17 cellular contexts compared by ENCODE assay signal in the genomic region with DNA sequence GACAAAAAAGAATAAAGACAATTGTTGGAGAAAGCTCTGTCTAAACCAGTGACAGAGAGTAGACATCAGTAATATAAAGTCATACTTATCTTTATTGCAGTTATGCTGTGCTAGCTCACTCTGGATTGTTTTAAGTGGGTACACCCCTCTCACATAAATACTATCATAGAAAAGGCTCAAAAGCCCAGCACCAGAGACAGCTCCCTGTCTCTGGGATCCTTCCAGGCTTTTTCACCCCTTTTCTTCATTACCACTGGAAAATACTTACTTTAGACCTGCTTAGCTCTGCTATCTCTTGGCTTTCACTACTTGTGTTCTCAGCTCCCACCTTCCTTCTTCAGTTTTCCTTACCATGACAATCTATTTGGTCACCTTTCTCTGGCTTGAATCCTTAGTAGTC.
DNase-seq lines count a peak whose midpoint lies in the region; ATAC-seq and TF ChIP-seq lines count a peak whose summit lies in the region.
"Had no signal": no experiment of that assay in that cellular context is flagged by ENCODE, and none has a peak within 500 bp of the region (broad histone marks: within the 10 kb centered on the region; RNA-seq: fewer than 3 reads in every experiment).

No MANE protein-coding gene starts in this region.

- no peaks in the 10 kb centered on the region for H3K36me3 ChIP-seq in GM23338 (ENCODE audit: insufficient read depth)

- no peaks in the 10 kb centered on the region for H3K27me3 ChIP-seq in GM23338 (ENCODE audit: insufficient read depth)

- H4K20me1 ChIP-seq in GM23338 (replicated peaks; ENCODE audit: insufficient read depth), result no peaks in the 10 kb centered on the region

- no peaks in the 10 kb centered on the region for H3K79me2 ChIP-seq in GM23338 (replicated peaks; ENCODE audit: insufficient read depth)

- no peak overlapping the region for H3K27ac ChIP-seq in GM23338 (ENCODE audit: low read depth)
- H3K27ac ChIP-seq: GM23248 had no signal

- H3K4me3 ChIP-seq in GM23338, result no peak overlapping the region
- H3K4me3 ChIP-seq: GM23248 had no signal

- TF ChIP-seq CTCF in GM23338 (conservative IDR thresholded peaks at IDR 0.05; ENCODE audit: low read depth in 2 of 2), result no peak

- ATAC-seq in GM23338 (no peak), GM19395 (IDR thresholded peaks at IDR 0.05; ENCODE audit: unreplicated experiment) (no peak)
- ATAC-seq: HCT116 had no signal

- no peak for DNase-seq in GM23338 (ENCODE audit: low spot score)
- peak; percentile 1 for DNase-seq in astrocyte of the hippocampus (ENCODE audit: low read depth, low spot score)
- DNase-seq in iPS-NIHi7 (ENCODE audit: extremely low spot score), result peak; percentile 20
- no peak for DNase-seq in DMS153 (lab: John Stamatoyannopoulos, UW)
- no peak for DNase-seq in NOMO-1 treated with dmso at 0.1 percent for 144 hours (lab: John Stamatoyannopoulos, UW; ENCODE audit: unreplicated experiment)
- no peak for DNase-seq in activated CD8-positive, alpha-beta memory T cell treated with anti-CD3 and anti-CD28 coated beads, Interleukin-2, amount 50 U/mL, for 4 hours
- DNase-seq: 8988T; C1 segment of cervical spinal cord; Calu3; CD4-positive, alpha-beta memory T cell; COR-L47; DND-41; GM23248; H9; HFFc6 had no signal

- no peaks in the 10 kb centered on the region for H3K27me3 Mint-ChIP-seq in GM23338 (ENCODE audit: insufficient read depth, low read depth, poor library complexity)

- H3K4me1 ChIP-seq in GM23338 (ENCODE audit: insufficient read depth), result no peaks in the 10 kb centered on the region

- H3K4me1 Mint-ChIP-seq in GM23338, result peaks cover 3% of the 10 kb centered on the region; the same call in 2 of the 3 replicates
- H3K4me1 Mint-ChIP-seq: CD4-positive, alpha-beta memory T cell had no signal

- H3K4me2 ChIP-seq in GM23338, result no peak overlapping the region

- H3K9me3 Mint-ChIP-seq in GM23338, result no peaks in the 10 kb centered on the region
- H3K9me3 Mint-ChIP-seq: CD4-positive, alpha-beta memory T cell; H9 had no signal

- peaks cover 12% of the 10 kb centered on the region; the same call in 1 of the 2 replicates for H3K9me2 ChIP-seq in GM23338 (ENCODE audit: insufficient read depth)

- no peaks in the 10 kb centered on the region for H3K36me3 Mint-ChIP-seq in GM23338 (ENCODE audit: low read depth)
- H3K36me3 Mint-ChIP-seq: CD4-positive, alpha-beta memory T cell had no signal

- no peak overlapping the region for H3K4me3 Mint-ChIP-seq in GM23338
- H3K4me3 Mint-ChIP-seq: CD4-positive, alpha-beta memory T cell; H9; HFFc6 had no signal

- no peaks in the 10 kb centered on the region for H3F3A ChIP-seq in GM23338 (replicated peaks; ENCODE audit: low read depth)

- no peak overlapping the region for H2AFZ ChIP-seq in GM23338
- H2AFZ ChIP-seq: GM23248 had no signal

- H3K27ac Mint-ChIP-seq in GM23338, result no peak overlapping the region
- H3K27ac Mint-ChIP-seq: CD4-positive, alpha-beta memory T cell; H9; HFFc6 had no signal

TF ChIP-seq in GM23338, 12 proteins besides CTCF, POLR2A, EP300 and RAD21 (continues in another document):
- TF ChIP-seq, protein P1, sequence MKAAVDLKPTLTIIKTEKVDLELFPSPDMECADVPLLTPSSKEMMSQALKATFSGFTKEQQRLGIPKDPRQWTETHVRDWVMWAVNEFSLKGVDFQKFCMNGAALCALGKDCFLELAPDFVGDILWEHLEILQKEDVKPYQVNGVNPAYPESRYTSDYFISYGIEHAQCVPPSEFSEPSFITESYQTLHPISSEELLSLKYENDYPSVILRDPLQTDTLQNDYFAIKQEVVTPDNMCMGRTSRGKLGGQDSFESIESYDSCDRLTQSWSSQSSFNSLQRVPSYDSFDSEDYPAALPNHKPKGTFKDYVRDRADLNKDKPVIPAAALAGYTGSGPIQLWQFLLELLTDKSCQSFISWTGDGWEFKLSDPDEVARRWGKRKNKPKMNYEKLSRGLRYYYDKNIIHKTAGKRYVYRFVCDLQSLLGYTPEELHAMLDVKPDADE (IDR thresholded peaks at IDR 0.05), result no peak
- TF ChIP-seq STAT1 (IDR thresholded peaks at IDR 0.05; ENCODE audit: unreplicated experiment) (no peak), ZNF331 (CRISPR knock-in tag; IDR thresholded peaks at IDR 0.05; ENCODE audit: low read depth) (no peak), CREB1 (CRISPR knock-in tag; IDR thresholded peaks at IDR 0.05; ENCODE audit: low read depth) (no peak), ZNF462 (CRISPR knock-in tag; IDR thresholded peaks at IDR 0.05) (no peak), ZNF114 (CRISPR knock-in tag; IDR thresholded peaks at IDR 0.05) (no peak)
- TF ChIP-seq, protein P2, sequence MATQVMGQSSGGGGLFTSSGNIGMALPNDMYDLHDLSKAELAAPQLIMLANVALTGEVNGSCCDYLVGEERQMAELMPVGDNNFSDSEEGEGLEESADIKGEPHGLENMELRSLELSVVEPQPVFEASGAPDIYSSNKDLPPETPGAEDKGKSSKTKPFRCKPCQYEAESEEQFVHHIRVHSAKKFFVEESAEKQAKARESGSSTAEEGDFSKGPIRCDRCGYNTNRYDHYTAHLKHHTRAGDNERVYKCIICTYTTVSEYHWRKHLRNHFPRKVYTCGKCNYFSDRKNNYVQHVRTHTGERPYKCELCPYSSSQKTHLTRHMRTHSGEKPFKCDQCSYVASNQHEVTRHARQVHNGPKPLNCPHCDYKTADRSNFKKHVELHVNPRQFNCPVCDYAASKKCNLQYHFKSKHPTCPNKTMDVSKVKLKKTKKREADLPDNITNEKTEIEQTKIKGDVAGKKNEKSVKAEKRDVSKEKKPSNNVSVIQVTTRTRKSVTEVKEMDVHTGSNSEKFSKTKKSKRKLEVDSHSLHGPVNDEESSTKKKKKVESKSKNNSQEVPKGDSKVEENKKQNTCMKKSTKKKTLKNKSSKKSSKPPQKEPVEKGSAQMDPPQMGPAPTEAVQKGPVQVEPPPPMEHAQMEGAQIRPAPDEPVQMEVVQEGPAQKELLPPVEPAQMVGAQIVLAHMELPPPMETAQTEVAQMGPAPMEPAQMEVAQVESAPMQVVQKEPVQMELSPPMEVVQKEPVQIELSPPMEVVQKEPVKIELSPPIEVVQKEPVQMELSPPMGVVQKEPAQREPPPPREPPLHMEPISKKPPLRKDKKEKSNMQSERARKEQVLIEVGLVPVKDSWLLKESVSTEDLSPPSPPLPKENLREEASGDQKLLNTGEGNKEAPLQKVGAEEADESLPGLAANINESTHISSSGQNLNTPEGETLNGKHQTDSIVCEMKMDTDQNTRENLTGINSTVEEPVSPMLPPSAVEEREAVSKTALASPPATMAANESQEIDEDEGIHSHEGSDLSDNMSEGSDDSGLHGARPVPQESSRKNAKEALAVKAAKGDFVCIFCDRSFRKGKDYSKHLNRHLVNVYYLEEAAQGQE (IDR thresholded peaks at IDR 0.05; ENCODE audit: unreplicated experiment), result peak; percentile 49

Comparison
In these comparisons a context has a peak if more than half of its experiments do, and no peak if none do; other contexts are left out.
1. DNase-seq: peak in astrocyte of the hippocampus (single experiment) and iPS-NIHi7 (single experiment); none in GM23338 (single experiment), DMS153 (single experiment), NOMO-1 treated with dmso at 0.1 percent for 144 hours (single experiment) and activated CD8-positive, alpha-beta memory T cell treated with anti-CD3 and anti-CD28 coated beads, Interleukin-2, amount 50 U/mL, for 4 hours (single experiment).